ENCODE assay signal across 9 cellular contexts in the genomic region with DNA sequence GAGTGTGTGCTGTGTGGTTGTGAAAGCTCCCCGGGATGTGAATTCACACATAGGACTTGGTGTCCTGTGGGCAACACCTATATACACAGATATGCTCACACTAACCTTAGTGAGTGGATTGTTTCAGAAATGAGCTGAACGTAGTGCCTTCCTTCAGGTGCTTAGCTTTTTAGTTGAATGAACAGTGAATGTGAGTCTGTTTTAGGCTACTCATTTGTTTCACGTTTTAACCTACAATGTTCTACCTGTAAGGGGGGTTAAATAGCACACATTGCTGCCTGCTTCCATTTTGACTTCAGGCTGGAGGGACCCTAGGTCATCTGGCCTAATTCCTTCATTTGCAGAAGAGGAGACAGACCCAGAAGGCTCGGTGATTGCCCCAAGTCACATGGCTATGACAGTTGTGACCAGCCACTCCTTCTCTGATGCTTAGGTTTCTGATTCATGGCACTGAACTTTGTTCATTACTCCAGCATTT. TPM values are rescaled to one million over a fixed set of nuclear protein-coding genes. Genes with fewer than 3 reads are reported as not detected.
DNase-seq lines count a peak whose midpoint lies in the region; ATAC-seq and TF ChIP-seq lines count a peak whose summit lies in the region.
"Had no signal": no experiment of that assay in that cellular context is flagged by ENCODE, and none has a peak within 500 bp of the region (broad histone marks: within the 10 kb centered on the region; RNA-seq: fewer than 3 reads in every experiment).

No MANE protein-coding gene starts in this region.

- H3K4ac ChIP-seq in mesenchymal stem cell (ENCODE audit: low read depth in 1 of 2, low read length in 2 of 2): no peak overlapping the region

- intact Hi-C loops in left ventricle myocardium inferior (cut with micrococcal nuclease) (no loop called here), Right ventricle myocardium superior (cut with DNase I) (loop anchor here (5.0 kb wide), 1 partner anchor 244 kb away; no protein-coding TSS in a partner anchor)

- H2BK120ac ChIP-seq in mesenchymal stem cell (ENCODE audit: low read depth, low read length): no peak overlapping the region

- H3K9me3 ChIP-seq in left ventricle myocardium inferior (replicated peaks) (no peaks in the 10 kb centered on the region), mesenchymal stem cell (ENCODE audit: control insufficient read depth, low read length) (no peaks in the 10 kb centered on the region)

- no peak overlapping the region for H2BK12ac ChIP-seq in mesenchymal stem cell (ENCODE audit: low read length in 2 of 2)

- no peak overlapping the region for H3K18ac ChIP-seq in mesenchymal stem cell (ENCODE audit: low read depth in 1 of 2, low read length in 2 of 2)

- no peak overlapping the region for H2BK15ac ChIP-seq in mesenchymal stem cell (ENCODE audit: low read depth, poor library complexity, severe bottlenecking)

- no peak overlapping the region for H4K91ac ChIP-seq in mesenchymal stem cell (ENCODE audit: low read length)

- no peak overlapping the region for H2AK5ac ChIP-seq in mesenchymal stem cell (ENCODE audit: low read length, severe bottlenecking)

- no peaks in the 10 kb centered on the region for H3K4me1 ChIP-seq in left ventricle myocardium inferior
- peaks cover 4% of the 10 kb centered on the region for H3K4me1 ChIP-seq in mesenchymal stem cell (ENCODE audit: control insufficient read depth, insufficient read depth, low read depth, low read length)

- no peak overlapping the region for H3K9ac ChIP-seq in mesenchymal stem cell (ENCODE audit: low read length)

- no peaks in the 10 kb centered on the region for H3K36me3 ChIP-seq in left ventricle myocardium inferior
- H3K36me3 ChIP-seq in mesenchymal stem cell (ENCODE audit: control insufficient read depth in 1 of 2, insufficient read depth in 2 of 2, low read depth in 1 of 2, low read length in 2 of 2): no peaks in the 10 kb centered on the region

- H3K14ac ChIP-seq in mesenchymal stem cell (ENCODE audit: low read length in 2 of 2): no peak overlapping the region

- ATAC-seq in Right ventricle myocardium superior (ENCODE audit: poor library complexity) (no peak), HG03378 (IDR thresholded peaks at IDR 0.05; ENCODE audit: unreplicated experiment) (peak; percentile 35)

- H3K4me3 ChIP-seq in left ventricle myocardium inferior: peak overlapping the region; percentile 46
- H3K4me3 ChIP-seq in coronary artery: peak overlapping the region; percentile 52
- H3K4me3 ChIP-seq in mesenchymal stem cell (ENCODE audit: insufficient read depth in 1 of 2, low read depth in 1 of 2, low read length in 2 of 2): no peak overlapping the region

- no peak overlapping the region for H4K8ac ChIP-seq in mesenchymal stem cell (ENCODE audit: low read length)

- H3K27me3 ChIP-seq in left ventricle myocardium inferior (ENCODE audit: low read depth) (no peaks in the 10 kb centered on the region), mesenchymal stem cell (ENCODE audit: control insufficient read depth in 1 of 2, insufficient read depth in 1 of 2, low read length in 2 of 2) (no peaks in the 10 kb centered on the region)

- WGBS in mesenchymal stem cell: 96% methylated on average over 3 of the region's 4 CpGs

- H3K79me1 ChIP-seq in mesenchymal stem cell (replicated peaks; ENCODE audit: low read length, poor library complexity, severe bottlenecking): no peaks in the 10 kb centered on the region

- no peak overlapping the region for H2AFZ ChIP-seq in mesenchymal stem cell (ENCODE audit: low read depth, low read length)

- H2BK5ac ChIP-seq in mesenchymal stem cell (ENCODE audit: low read depth, low read length, poor library complexity, severe bottlenecking): no peak overlapping the region

- no peak overlapping the region for H3K4me2 ChIP-seq in mesenchymal stem cell (ENCODE audit: low read length, poor library complexity, severe bottlenecking)

- H3K27ac ChIP-seq in left ventricle myocardium inferior (replicated peaks): peak overlapping the region; percentile 47
- H3K27ac ChIP-seq in coronary artery: peak overlapping the region in 1 of 2 donors; percentile 20
- H3K27ac ChIP-seq in mesenchymal stem cell (ENCODE audit: low read length, poor library complexity, severe bottlenecking): no peak overlapping the region

- no peak overlapping the region for H3K23ac ChIP-seq in mesenchymal stem cell (ENCODE audit: low read length in 2 of 2)

- TF ChIP-seq CTCF in left ventricle myocardium inferior (IDR thresholded peaks at IDR 0.05; ENCODE audit: borderline replicate concordance): no peak
- TF ChIP-seq CTCF in coronary artery (IDR thresholded peaks at IDR 0.05): no peak

- DNase-seq in left ventricle myocardium inferior: no peak
- no peak for DNase-seq in Right ventricle myocardium superior
- DNase-seq in coronary artery (ENCODE audit: low spot score): no peak
- DNase-seq in DMS114 treated with DMSO at 0.1 percent for 48 hours (lab: John Stamatoyannopoulos, UW; ENCODE audit: unreplicated experiment): no peak
- DNase-seq in HUDEP-2 (lab: John Stamatoyannopoulos, UW; ENCODE audit: unreplicated experiment in 76 of 76): no peak
- DNase-seq in mesenchymal stem cell: no peak
- no peak for DNase-seq in NCI-H146 treated with DMSO at 0.1 percent for 48 hours (lab: John Stamatoyannopoulos, UW; ENCODE audit: unreplicated experiment)
- DNase-seq: activated effector memory CD4-positive, alpha-beta T cell treated with anti-CD3 and anti-CD28 coated beads, Interleukin-2, amount 50 U/mL, for 16 hours had no signal

RNA-seq across cellular contexts. Expression of gene PLEK, which starts 1.0 kb away (rescaled TPM):
- total RNA-seq in left ventricle myocardium inferior: 4.8 TPM
- 4.7 TPM for total RNA-seq in Right ventricle myocardium superior
- polyA plus RNA-seq in mesenchymal stem cell (2013, experiment 1 of 2): 0.01 TPM
- polyA plus RNA-seq in mesenchymal stem cell (2013, experiment 2 of 2): not detected

RNA-seq across cellular contexts. Expression of gene CNRIP1, which starts 46.4 kb away (rescaled TPM):
- 8.0 TPM for total RNA-seq in left ventricle myocardium inferior
- total RNA-seq in Right ventricle myocardium superior: 9.3 TPM
- 24.4 TPM for polyA plus RNA-seq in mesenchymal stem cell (2013, experiment 1 of 2)
- polyA plus RNA-seq in mesenchymal stem cell (2013, experiment 2 of 2): 24.5 TPM

Comparison
In these comparisons a context has a peak if more than half of its experiments do, and no peak if none do; other contexts are left out.
1. H3K4me3 ChIP-seq: peak in left ventricle myocardium inferior (single experiment) and coronary artery (single experiment); none in mesenchymal stem cell (0 of 2).